18 cellular contexts compared by ENCODE assay signal in genomic region chr3:175020101-175020500, GRCh38.
"Had no signal": no experiment of that assay in that cellular context is flagged by ENCODE, and none has a peak within 500 bp of the region (broad histone marks: within the 10 kb centered on the region; RNA-seq: fewer than 3 reads in every experiment).

No MANE protein-coding gene starts in this region.

- H3K36me3 Mint-ChIP-seq: activated naive CD4-positive, alpha-beta T cell treated with anti-CD3 and anti-CD28 coated beads, Interleukin-2, amount 50 U/mL, for 72 hours; memory B cell; naive B cell; type B pancreatic cell had no signal

- H3K9me3 Mint-ChIP-seq: activated T-helper 1 cell treated with anti-CD3 and anti-CD28 coated beads, Interleukin-12 subunit alpha, Interleukin-12 subunit beta, Interleukin-2, Interleukin-4 antibody, amounts not matched to agents 30 ng/mL and 10 ng/mL and 1 ng/mL, durations not matched to agents 14 hours and 24 hours and 36 hours; neural crest cell; stimulated activated naive CD8-positive, alpha-beta T cell treated with anti-CD3 and anti-CD28 coated beads, Interleukin-15, Interleukin-2, amounts not matched to agents 100 ng/mL and 50 ng/mL, for 24 hours; type B pancreatic cell had no signal

- H3K36me3 ChIP-seq: cardiac muscle cell, heart right ventricle, right atrium auricular region had no signal

- H3K9me3 ChIP-seq: heart right ventricle, mucosa of descending colon, right atrium auricular region had no signal

- H3K27ac ChIP-seq: cardiac muscle cell, heart right ventricle, right atrium auricular region, skin epidermis had no signal

- H3K4me3 ChIP-seq: cardiac muscle cell, heart right ventricle, mucosa of descending colon, right atrium auricular region, skin epidermis had no signal

- H3K27ac Mint-ChIP-seq: activated T-helper 1 cell treated with anti-CD3 and anti-CD28 coated beads, Interleukin-12 subunit alpha, Interleukin-12 subunit beta, Interleukin-2, Interleukin-4 antibody, amounts not matched to agents 30 ng/mL and 10 ng/mL and 1 ng/mL, durations not matched to agents 14 hours and 24 hours and 36 hours; effector memory CD8-positive, alpha-beta T cell; memory B cell; naive B cell; progenitor cell of endocrine pancreas; stimulated activated naive CD8-positive, alpha-beta T cell treated with anti-CD3 and anti-CD28 coated beads, Interleukin-15, Interleukin-2, amounts not matched to agents 100 ng/mL and 50 ng/mL, for 24 hours; type B pancreatic cell had no signal

- H3K27me3 Mint-ChIP-seq: effector memory CD8-positive, alpha-beta T cell; memory B cell; naive B cell; progenitor cell of endocrine pancreas; stimulated activated naive CD8-positive, alpha-beta T cell treated with anti-CD3 and anti-CD28 coated beads, Interleukin-15, Interleukin-2, amounts not matched to agents 100 ng/mL and 50 ng/mL, for 24 hours; type B pancreatic cell had no signal

- H3K4me1 Mint-ChIP-seq: memory B cell, naive B cell, neural crest cell had no signal

- DNase-seq: activated gamma-delta T cell treated with Interleukin-2 at 50 U/mL for 16 hours; amniotic stem cell; dermis blood vessel endothelial cell; effector memory CD8-positive, alpha-beta T cell; heart right ventricle; mucosa of descending colon; naive B cell; T-helper 1 cell had no signal

- H3K4me3 Mint-ChIP-seq: activated T-helper 1 cell treated with anti-CD3 and anti-CD28 coated beads, Interleukin-12 subunit alpha, Interleukin-12 subunit beta, Interleukin-2, Interleukin-4 antibody, amounts not matched to agents 30 ng/mL and 10 ng/mL and 1 ng/mL, durations not matched to agents 14 hours and 24 hours and 36 hours; effector memory CD8-positive, alpha-beta T cell; memory B cell; naive B cell; neural crest cell; stimulated activated naive CD8-positive, alpha-beta T cell treated with anti-CD3 and anti-CD28 coated beads, Interleukin-15, Interleukin-2, amounts not matched to agents 100 ng/mL and 50 ng/mL, for 24 hours; type B pancreatic cell had no signal

- ATAC-seq: activated naive CD4-positive, alpha-beta T cell treated with anti-CD3 and anti-CD28 coated beads, Interleukin-2, amount 50 U/mL, for 72 hours; effector memory CD8-positive, alpha-beta T cell; heart right ventricle; mucosa of descending colon had no signal

- H3K4me1 ChIP-seq: heart right ventricle, right atrium auricular region had no signal

- H3K27me3 ChIP-seq: cardiac muscle cell, heart right ventricle, right atrium auricular region had no signal
